Comparison of ENCODE assay signal across 26 cellular contexts in genomic region chr12:103912069-103912468, GRCh38.
"Had no signal": no experiment of that assay in that cellular context is flagged by ENCODE, and none has a peak within 500 bp of the region (broad histone marks: within the 10 kb centered on the region; RNA-seq: fewer than 3 reads in every experiment).

No MANE protein-coding gene starts in this region.

- DNase-seq: effector CD8-positive, alpha-beta T cell; endodermal cell; foreskin keratinocyte; glutamatergic neuron; hypothalamus; immature natural killer cell; islet precursor cell; kidney glomerular epithelial cell; left colon; left ventricle myocardium superior; lower lobe of right lung; naive B cell; pancreas; spleen; stimulated activated CD4-positive, alpha-beta T cell treated with anti-CD3 and anti-CD28 coated beads, Interleukin-4, amount 100 ng/mL, for 4 hours; stimulated activated naive CD8-positive, alpha-beta T cell treated with anti-CD3 and anti-CD28 coated beads, Interleukin-15, Interleukin-2, amounts not matched to agents 100 U/mL and 50 U/mL, for 24 hours; substantia nigra; trophoblast cell had no signal

- H3K36me3 ChIP-seq: lower lobe of right lung, neutrophil, pancreas, spleen, vagina had no signal

- H3K4me3 ChIP-seq: lower lobe of right lung, pancreas, skin epidermis, spleen, vagina had no signal

- ATAC-seq: esophagus mucosa; foreskin keratinocyte; left colon; left ventricle myocardium superior; lower lobe of right lung; natural killer cell treated with Interleukin-12 subunit alpha and Interleukin-12 subunit beta and Interleukin-15 and Interleukin-18, amount 100 ng/mL, for 72 hours; pancreas; sciatic nerve; stimulated activated memory B cell treated with anti-CD40 and anti-IgM and Interleukin-4, amounts not matched to agents 10 μg/mL and 1 μg/mL and 100 μg/mL, for 72 hours; stimulated activated naive CD8-positive, alpha-beta T cell treated with anti-CD3 and anti-CD28 coated beads, Interleukin-15, Interleukin-2, amounts not matched to agents 100 U/mL and 50 U/mL, for 24 hours had no signal

- H3K27ac ChIP-seq: epithelial cell of prostate, foreskin keratinocyte, lower lobe of right lung, neutrophil, pancreas, skin epidermis, spleen, vagina had no signal

- H3K4me1 ChIP-seq: pancreas, spleen, vagina had no signal

- H3K27me3 ChIP-seq: foreskin keratinocyte, neutrophil, pancreas, spleen, vagina had no signal

- H3K9me3 ChIP-seq: lower lobe of right lung, neutrophil, pancreas, spleen, vagina had no signal
